In the genomic region with DNA sequence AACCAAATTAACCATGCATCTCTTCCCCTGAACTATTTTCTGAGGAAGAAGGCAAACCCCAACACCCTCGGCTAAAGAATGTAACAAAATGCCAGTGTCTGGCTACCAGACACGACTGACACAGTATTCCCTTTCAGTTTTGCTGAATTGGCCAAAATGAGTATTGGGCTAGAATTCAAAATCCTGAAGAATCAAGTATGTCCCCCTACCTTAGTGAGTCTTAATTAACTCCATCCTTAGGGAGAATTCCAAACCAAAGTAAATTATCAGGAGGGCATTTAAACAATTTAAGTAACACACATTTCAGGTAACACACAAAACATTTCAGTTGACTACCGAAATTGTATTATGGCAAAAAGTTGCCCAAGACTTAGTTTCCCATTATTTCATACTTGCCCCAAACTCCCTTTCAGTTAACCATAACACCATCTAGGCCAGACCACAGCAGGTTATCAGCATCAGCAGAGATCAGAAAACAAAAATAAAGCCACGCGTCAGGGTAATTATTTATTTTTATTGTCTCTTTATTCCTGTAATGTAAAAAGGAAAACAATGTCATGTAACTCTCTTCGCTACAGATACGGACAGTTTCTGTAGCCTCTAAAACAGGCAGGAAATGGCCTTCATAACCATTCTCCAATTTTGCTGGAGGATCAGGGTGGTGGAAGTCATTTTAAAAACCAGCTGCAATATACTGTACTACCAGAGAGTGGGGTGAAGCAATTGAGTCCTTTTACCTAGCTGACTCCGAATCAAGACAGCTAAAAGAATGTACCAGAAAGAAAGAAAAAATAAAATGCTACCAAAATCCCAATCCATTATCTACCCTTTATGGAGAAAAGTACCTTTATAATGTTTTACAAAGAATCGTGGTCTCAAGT, we compare ENCODE assay signal across 8 cellular contexts. TPM values are rescaled to one million over a fixed set of nuclear protein-coding genes. Genes with fewer than 3 reads are reported as not detected.
A peak's percentile ranks its signal among the peaks of the same experiment; 100 is the strongest.
DNase-seq lines count a peak whose midpoint lies in the region; FAIRE-seq and TF ChIP-seq lines count a peak whose summit lies in the region.

No MANE protein-coding gene starts in this region.

- H3K9me3 Mint-ChIP-seq in astrocyte (ENCODE audit: unreplicated experiment) = no peaks in the 10 kb centered on the region

- no peak overlapping the region for H2AFZ ChIP-seq in astrocyte (ENCODE audit: low read depth, low read length)

- no peak for FAIRE-seq in astrocyte (lab: Jason Lieb, UNC)

- H3K4me1 Mint-ChIP-seq in astrocyte (ENCODE audit: low read depth, unreplicated experiment) = peaks cover 28% of the 10 kb centered on the region

- H3K9me3 ChIP-seq in astrocyte (ENCODE audit: insufficient read depth, low read depth, low read length) (no peaks in the 10 kb centered on the region), thymus (ENCODE audit: control insufficient read depth) (no peaks in the 10 kb centered on the region)

- H3K27me3 ChIP-seq in astrocyte (ENCODE audit: insufficient read depth, low read length) (no peaks in the 10 kb centered on the region), kidney epithelial cell (ENCODE audit: control insufficient read depth, insufficient read depth, low read length) (no peaks in the 10 kb centered on the region), thymus (ENCODE audit: control insufficient read depth, insufficient read depth) (no peaks in the 10 kb centered on the region)

- H3K27ac ChIP-seq in astrocyte (ENCODE audit: low read depth, low read length) (peak overlapping the region; percentile 99), thymus (ENCODE audit: low read depth) (peak overlapping the region; percentile 85)

- no peaks in the 10 kb centered on the region for H3K27me3 Mint-ChIP-seq in astrocyte (ENCODE audit: low read depth, unreplicated experiment)

- H3K9ac ChIP-seq in astrocyte (ENCODE audit: low read length) = peak overlapping the region; percentile 98

- peaks cover 64% of the 10 kb centered on the region for H4K20me1 ChIP-seq in astrocyte (ENCODE audit: insufficient read depth, low read length)

- H3K79me2 ChIP-seq in astrocyte (ENCODE audit: insufficient read depth, low read length) = peaks cover 94% of the 10 kb centered on the region

- peaks cover 12% of the 10 kb centered on the region for H3K36me3 Mint-ChIP-seq in astrocyte (ENCODE audit: low read depth, unreplicated experiment)

- peaks cover 52% of the 10 kb centered on the region for H3K4me1 ChIP-seq in astrocyte (ENCODE audit: insufficient read depth, low read length)
- peaks cover 27% of the 10 kb centered on the region for H3K4me1 ChIP-seq in thymus (ENCODE audit: control insufficient read depth, insufficient read depth, low read length)

- peak overlapping the region; percentile 85 for H3K4me3 Mint-ChIP-seq in astrocyte (ENCODE audit: unreplicated experiment)

- DNase-seq in SHP77 (lab: John Stamatoyannopoulos, UW) = peak; percentile 22 to 29
- DNase-seq in SHP77 treated with DMSO at 0.1 percent for 48 hours (lab: John Stamatoyannopoulos, UW) = no peak
- peak; percentile 81 for DNase-seq in NAMALWA (ENCODE audit: low spot score)
- no peak for DNase-seq in astrocyte (ENCODE audit: low read depth)
- DNase-seq in kidney epithelial cell (ENCODE audit: low read depth) = no peak
- DNase-seq in retina = no peak
- DNase-seq in head of caudate nucleus = no peak

- WGBS in thymus = 4% methylated on average over 9 of the region's 9 CpGs

- H3K4me3 ChIP-seq in astrocyte (ENCODE audit: insufficient read depth, low read depth, low read length) (peak overlapping the region; percentile 90), kidney epithelial cell (ENCODE audit: low read depth, low read length) (peak overlapping the region; percentile 61), thymus (ENCODE audit: low read length) (peak overlapping the region; percentile 76)

- H3K4me2 ChIP-seq in astrocyte (ENCODE audit: low read length) = peak overlapping the region; percentile 95

- TF ChIP-seq CTCF in astrocyte (IDR thresholded peaks at IDR 0.05; ENCODE audit: insufficient read depth, low read depth, low read length) (peak; percentile 27), kidney epithelial cell (IDR thresholded peaks at IDR 0.05; ENCODE audit: insufficient read depth, low read length, poor library complexity, severe bottlenecking) (peak; percentile 14)

- intact Hi-C loops in head of caudate nucleus (cut with DNase I) = loop anchor here (5.0 to 10.0 kb wide), 3 partner anchors 171 to 318 kb away; partner anchors contain the start of genes KAT14, PET117, RRBP1 and ZNF133

- peak overlapping the region; percentile 91 for H3K27ac Mint-ChIP-seq in astrocyte (ENCODE audit: unreplicated experiment)

- H3K36me3 ChIP-seq in astrocyte (ENCODE audit: insufficient read depth, low read length) (peaks cover 6% of the 10 kb centered on the region), kidney epithelial cell (ENCODE audit: control insufficient read depth, insufficient read depth, low read length) (no peaks in the 10 kb centered on the region), thymus (ENCODE audit: control insufficient read depth, insufficient read depth) (no peaks in the 10 kb centered on the region)

RNA-seq across cellular contexts. Expression of gene SNX5, which starts 1.9 kb away (rescaled TPM):
- total RNA-seq in astrocyte = 78.0 and 95.1 TPM in 2 replicates
- 80.8 and 93.6 TPM in 2 replicates for total RNA-seq in kidney epithelial cell
- 134 TPM for polyA plus RNA-seq in thymus

RNA-seq across cellular contexts. Expression of gene MGME1, which starts 2.1 kb away (rescaled TPM):
- total RNA-seq in astrocyte = 14.1 and 14.2 TPM in 2 replicates
- 11.6 and 15.2 TPM in 2 replicates for total RNA-seq in kidney epithelial cell
- 23.1 TPM for polyA plus RNA-seq in thymus

Comparison
In these comparisons a context has a peak if more than half of its experiments do, and no peak if none do; other contexts are left out.
1. DNase-seq: peak in SHP77 (2 of 2) and NAMALWA (single experiment); none in SHP77 treated with DMSO at 0.1 percent for 48 hours (single experiment), astrocyte (single experiment), kidney epithelial cell (single experiment), retina (single experiment) and head of caudate nucleus (0 of 42).
2. Peak in every context shown above with its lines, with median percentiles within 50 percentile points of each other: H3K4me3 ChIP-seq.